ENCODE assay signal across 6 cellular contexts in the genomic region with DNA sequence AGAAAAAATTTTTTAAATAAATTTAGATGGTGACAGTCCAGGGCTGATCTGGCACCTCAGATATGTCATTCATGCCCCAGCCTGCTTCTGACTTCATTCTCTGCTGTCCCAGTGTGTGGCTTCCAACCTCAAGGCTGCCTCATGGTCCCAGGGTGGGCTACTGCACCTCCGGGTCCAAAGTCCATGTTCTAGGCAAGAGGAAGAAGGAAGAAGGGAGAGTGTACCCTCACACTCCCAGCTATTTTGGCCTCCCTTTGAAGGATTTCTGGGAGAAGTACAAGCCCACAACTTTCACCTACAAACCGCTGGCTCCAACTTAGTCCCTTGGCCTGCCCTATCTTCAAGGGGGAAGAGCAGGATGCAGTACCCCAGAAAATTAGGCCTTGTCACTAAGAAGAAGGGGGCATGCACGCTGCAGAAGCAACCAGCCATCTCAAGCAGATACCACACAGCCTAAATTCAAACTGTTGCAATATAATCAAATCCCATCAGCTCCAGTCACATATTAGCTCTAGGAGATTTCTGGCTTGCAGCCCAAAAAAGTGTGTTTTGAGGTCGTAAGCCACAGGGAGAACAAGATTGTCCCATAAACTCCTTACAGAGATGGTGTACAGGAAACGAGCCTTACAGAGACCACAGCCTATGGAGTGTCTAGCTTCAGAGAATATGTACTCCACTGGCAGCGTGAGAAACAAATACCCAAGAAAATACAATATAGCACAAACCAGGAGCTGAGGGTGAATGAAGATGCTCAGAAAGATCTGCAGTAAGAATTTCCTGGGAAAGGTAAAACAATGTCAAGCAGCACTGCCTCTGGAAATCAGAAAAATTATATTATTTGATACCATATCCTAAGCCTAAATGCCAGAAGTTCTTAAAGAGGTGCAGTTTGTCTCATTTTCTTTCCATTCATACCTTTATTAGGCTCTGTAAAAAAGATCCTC. TPM values are rescaled to one million over a fixed set of nuclear protein-coding genes. Genes with fewer than 3 reads are reported as not detected.
DNase-seq lines count a peak whose midpoint lies in the region; TF ChIP-seq lines count a peak whose summit lies in the region.

No MANE protein-coding gene starts in this region.

- peak overlapping the region; percentile 60 for H3K27ac ChIP-seq in urinary bladder (ENCODE audit: low read depth)

- H3K4me3 ChIP-seq in fibroblast of pulmonary artery (replicated peaks; ENCODE audit: low read depth, low read length) = peak overlapping the region; percentile 76
- peak overlapping the region; percentile 44 for H3K4me3 ChIP-seq in urinary bladder (ENCODE audit: low read depth, low read length)

- no peak overlapping the region for H3K27ac Mint-ChIP-seq in endothelial cell (ENCODE audit: unreplicated experiment)

- no peaks in the 10 kb centered on the region for H3K36me3 Mint-ChIP-seq in endothelial cell (ENCODE audit: low read depth, unreplicated experiment)

- H3K36me3 ChIP-seq in urinary bladder (ENCODE audit: insufficient read depth) = peaks cover under 1% of the 10 kb centered on the region

- peaks cover 2% of the 10 kb centered on the region for H3K27me3 Mint-ChIP-seq in endothelial cell (ENCODE audit: unreplicated experiment)

- no peaks in the 10 kb centered on the region for H3K9me3 Mint-ChIP-seq in endothelial cell (ENCODE audit: unreplicated experiment)

- TF ChIP-seq CTCF in fibroblast of pulmonary artery (IDR thresholded peaks at IDR 0.05; ENCODE audit: low read length, missing control alignments) = no peak
- TF ChIP-seq CTCF in endothelial cell (IDR thresholded peaks at IDR 0.05; ENCODE audit: unreplicated experiment) = no peak

- WGBS in urinary bladder = 49% methylated on average over 6 of the region's 6 CpGs

- no peak overlapping the region for H3K4me3 Mint-ChIP-seq in endothelial cell (ENCODE audit: unreplicated experiment)

- no peaks in the 10 kb centered on the region for H3K4me1 ChIP-seq in urinary bladder (ENCODE audit: insufficient read depth)

- H3K4me1 Mint-ChIP-seq in endothelial cell (ENCODE audit: unreplicated experiment) = peaks cover 2% of the 10 kb centered on the region

- DNase-seq in activated effector memory CD4-positive, alpha-beta T cell treated with Interleukin-2 at 50 U/mL for 16 hours = peak; percentile 4
- no peak for DNase-seq in activated effector memory CD4-positive, alpha-beta T cell treated with anti-CD3 and anti-CD28 coated beads, Interleukin-2, amount 50 U/mL, for 16 hours
- DNase-seq in fibroblast of pulmonary artery (ENCODE audit: low read depth) (no peak), endothelial cell (ENCODE audit: low spot score) (no peak)
- no peak for DNase-seq in activated CD4-positive, CD25-positive, alpha-beta regulatory T cell treated with anti-CD3 and anti-CD28 coated beads, Interleukin-2, amount 50 U/mL, for 72 hours

RNA-seq across cellular contexts. Expression of a gene that starts 0.8 kb away (rescaled TPM):
- total RNA-seq in urinary bladder (13.6 TPM), endothelial cell (ENCODE audit: unreplicated experiment) (8.2 TPM)
- polyA plus RNA-seq in urinary bladder = 23.9 TPM

RNA-seq across cellular contexts. Expression of a gene that starts 18.8 kb away (rescaled TPM):
- total RNA-seq in urinary bladder (10.8 TPM), endothelial cell (ENCODE audit: unreplicated experiment) (19.3 TPM)
- polyA plus RNA-seq in urinary bladder = 9.6 TPM

RNA-seq across cellular contexts. Expression of a gene that starts 37.9 kb away (rescaled TPM):
- total RNA-seq in urinary bladder (39.8 TPM), endothelial cell (ENCODE audit: unreplicated experiment) (7.1 TPM)
- 13.3 TPM for polyA plus RNA-seq in urinary bladder
